Comparison of ENCODE assay signal across 29 cellular contexts in the genomic region with DNA sequence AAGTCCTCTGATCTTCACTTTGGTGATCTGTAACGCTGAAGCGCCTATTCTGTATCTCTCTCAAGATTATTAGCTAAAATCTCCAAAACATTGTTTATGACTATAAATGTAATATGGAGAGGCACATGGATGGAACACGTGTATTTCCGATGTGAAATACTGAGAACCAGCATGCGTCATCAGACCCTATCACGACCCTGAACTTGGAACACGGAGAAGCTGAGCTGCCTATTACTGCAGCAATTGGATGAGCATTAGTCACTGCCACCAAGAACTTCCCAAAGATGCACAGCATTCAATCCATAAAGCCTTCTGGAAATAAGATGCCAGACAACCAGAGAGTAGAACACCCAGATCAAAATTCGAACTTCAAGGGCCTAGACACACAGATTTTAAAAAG.
"Had no signal": no experiment of that assay in that cellular context is flagged by ENCODE, and none has a peak within 500 bp of the region (broad histone marks: within the 10 kb centered on the region; RNA-seq: fewer than 3 reads in every experiment).

No MANE protein-coding gene starts in this region.

- H3K4me1 ChIP-seq: body of pancreas, breast epithelium had no signal

- DNase-seq: activated B cell treated with CpG ODN at 0.5 μM for 24 hours; activated CD4-positive, alpha-beta memory T cell treated with anti-CD3 and anti-CD28 coated beads for 36 hours; activated CD4-positive, alpha-beta T cell treated with anti-CD3 and anti-CD28 coated beads for 4 hours; activated CD4-positive, alpha-beta T cell treated with anti-CD3 and anti-CD28 coated beads, Interleukin-2, amount 10 ng/mL, durations not matched to agents 24 days and 14 days; activated CD4-positive, alpha-beta T cell treated with anti-CD3 and anti-CD28 coated beads, Interleukin-2, amount 50 U/mL, for 1 hour; activated CD4-positive, alpha-beta T cell treated with anti-CD3 and anti-CD28 coated beads, Interleukin-2, amount 50 U/mL, for 4 hours; activated CD4-positive, CD25-positive, alpha-beta regulatory T cell treated with anti-CD3 and anti-CD28 coated beads, Interleukin-2, amount 50 U/mL, for 72 hours; activated CD8-positive, alpha-beta memory T cell treated with anti-CD3 and anti-CD28 coated beads, Interleukin-2, amount 50 U/mL, for 4 hours; activated CD8-positive, alpha-beta T cell treated with anti-CD3 and anti-CD28 coated beads for 36 hours; activated effector memory CD4-positive, alpha-beta T cell treated with anti-CD3 and anti-CD28 coated beads, Interleukin-2, amount 50 U/mL, for 16 hours; activated gamma-delta T cell treated with Interleukin-2 at 50 U/mL for 16 hours; activated naive CD4-positive, alpha-beta T cell; activated naive CD4-positive, alpha-beta T cell treated with anti-CD3 and anti-CD28 coated beads for 36 hours; activated naive CD4-positive, alpha-beta T cell treated with anti-CD3 and anti-CD28 coated beads, Interleukin-2, amount 50 U/mL, for 16 hours; activated naive CD8-positive, alpha-beta T cell treated with anti-CD3 and anti-CD28 coated beads for 36 hours; activated T-cell treated with anti-CD3 and anti-CD28 coated beads for 4 hours; activated T-cell treated with anti-CD3 and anti-CD28 coated beads, Interleukin-2, amount 50 U/mL, for 1 hour; activated T-cell treated with anti-CD3 and anti-CD28 coated beads, Interleukin-2, amount 50 U/mL, for 4 hours; activated T-cell treated with anti-CD3 and anti-CD28 coated beads, Interleukin-2, amount 50 U/mL, for 72 hours; amygdala; aorta; body of pancreas; brain microvascular endothelial cell; central memory CD4-positive, alpha-beta T cell; T-cell; T-helper 17 cell; T1000 had no signal

- H3K27ac ChIP-seq: body of pancreas, brain microvascular endothelial cell, breast epithelium, VCaP had no signal

- H3K27me3 ChIP-seq: body of pancreas, brain microvascular endothelial cell, breast epithelium had no signal

- H3K9me3 ChIP-seq: body of pancreas, breast epithelium had no signal

- H3K36me3 ChIP-seq: brain microvascular endothelial cell, breast epithelium had no signal

- H3K4me3 ChIP-seq: body of pancreas, breast epithelium had no signal
